Comparison of ENCODE assay signal across 9 cellular contexts in genomic region chr17:68198931-68199836, GRCh38. TPM values are rescaled to one million over a fixed set of nuclear protein-coding genes. Genes with fewer than 3 reads are reported as not detected.
DNase-seq lines count a peak whose midpoint lies in the region; ATAC-seq and TF ChIP-seq lines count a peak whose summit lies in the region.
"Had no signal": no experiment of that assay in that cellular context is flagged by ENCODE, and none has a peak within 500 bp of the region (broad histone marks: within the 10 kb centered on the region; RNA-seq: fewer than 3 reads in every experiment).

No MANE protein-coding gene starts in this region.

- intact Hi-C loops in activated CD4-positive, alpha-beta T cell treated with anti-CD3 and anti-CD28 coated beads for 36 hours (cut with DNase I, micrococcal nuclease), result loop anchor here (2.0 kb wide), 2 partner anchors 14 to 16 kb away; no protein-coding TSS in a partner anchor

- H3K79me2 ChIP-seq in Karpas-422 (ENCODE audit: low read length), result no peaks in the 10 kb centered on the region

- CTCF ChIA-PET in activated CD4-positive, alpha-beta T cell treated with anti-CD3 and anti-CD28 coated beads for 36 hours (lab: Charles Lee), result interaction anchor here (0.7 to 3.4 kb wide), 10 partner anchors 9 to 263 kb away, joined by 3 to 67 read pairs (median 10); no protein-coding TSS in a partner anchor
- CTCF ChIA-PET in activated CD4-positive, alpha-beta T cell treated with anti-CD3 and anti-CD28 coated beads, Interleukin-2, amount 10 ng/mL, durations not matched to agents 7 days and 5 days (lab: Charles Lee), result interaction anchor here (1.0 to 4.1 kb wide), 9 partner anchors 14 to 311 kb away, joined by 3 to 30 read pairs (median 3); no protein-coding TSS in a partner anchor

- no peak overlapping the region for H3K27ac ChIP-seq in Karpas-422 (ENCODE audit: low read length)
- H3K27ac ChIP-seq: SJSA1 had no signal

- peak; percentile 33 for ATAC-seq in activated CD4-positive, alpha-beta T cell treated with anti-CD3 and anti-CD28 coated beads for 36 hours
- ATAC-seq in HG03045 (IDR thresholded peaks at IDR 0.05; ENCODE audit: unreplicated experiment), result no peak

- no peak overlapping the region for H3K4me2 ChIP-seq in Karpas-422 (ENCODE audit: low read depth, low read length, poor library complexity, severe bottlenecking)

- no peaks in the 10 kb centered on the region for H4K20me1 ChIP-seq in Karpas-422 (ENCODE audit: insufficient read depth, low read depth, low read length)

- H3K9me2 ChIP-seq in Karpas-422 (replicated peaks; ENCODE audit: insufficient read depth, low read length), result no peaks in the 10 kb centered on the region

- peaks cover 33% of the 10 kb centered on the region for H3K27me3 Mint-ChIP-seq in activated CD4-positive, alpha-beta T cell treated with anti-CD3 and anti-CD28 coated beads for 36 hours
- peaks cover 52% of the 10 kb centered on the region for H3K27me3 Mint-ChIP-seq in activated CD4-positive, alpha-beta T cell treated with anti-CD3 and anti-CD28 coated beads, Interleukin-2, amount 10 ng/mL, durations not matched to agents 7 days and 5 days

- H3K4me1 ChIP-seq in Karpas-422 (ENCODE audit: low read length) (peaks cover 43% of the 10 kb centered on the region), BE2C (no peaks in the 10 kb centered on the region)

- H3K4me3 ChIP-seq in Karpas-422 (ENCODE audit: low read length) (no peak overlapping the region), BE2C (ENCODE audit: low read depth, low read length) (no peak overlapping the region)
- H3K4me3 ChIP-seq: SJSA1 had no signal

- H3K36me3 ChIP-seq in Karpas-422 (ENCODE audit: insufficient read depth, low read length), result no peaks in the 10 kb centered on the region
- no peaks in the 10 kb centered on the region for H3K36me3 ChIP-seq in BE2C
- H3K36me3 ChIP-seq: SJSA1 had no signal

- H3K4me3 Mint-ChIP-seq in activated CD4-positive, alpha-beta T cell treated with anti-CD3 and anti-CD28 coated beads for 36 hours, result peak overlapping the region; percentile 73
- H3K4me3 Mint-ChIP-seq in activated CD4-positive, alpha-beta T cell treated with anti-CD3 and anti-CD28 coated beads, Interleukin-2, amount 10 ng/mL, durations not matched to agents 7 days and 5 days, result peak overlapping the region; percentile 74

- H2AFZ ChIP-seq in Karpas-422 (ENCODE audit: low read length), result no peak overlapping the region

- no peak for TF ChIP-seq CTCF in BE2C (IDR thresholded peaks at IDR 0.05; ENCODE audit: low read depth, low read length)

- H3K9me3 Mint-ChIP-seq in activated CD4-positive, alpha-beta T cell treated with anti-CD3 and anti-CD28 coated beads for 36 hours (ENCODE audit: low read depth), result no peaks in the 10 kb centered on the region
- H3K9me3 Mint-ChIP-seq in activated CD4-positive, alpha-beta T cell treated with anti-CD3 and anti-CD28 coated beads, Interleukin-2, amount 10 ng/mL, durations not matched to agents 7 days and 5 days, result no peaks in the 10 kb centered on the region

- H3K27ac Mint-ChIP-seq in activated CD4-positive, alpha-beta T cell treated with anti-CD3 and anti-CD28 coated beads for 36 hours, result no peak overlapping the region
- peak overlapping the region; percentile 74 for H3K27ac Mint-ChIP-seq in activated CD4-positive, alpha-beta T cell treated with anti-CD3 and anti-CD28 coated beads, Interleukin-2, amount 10 ng/mL, durations not matched to agents 7 days and 5 days

- H3K9me3 ChIP-seq in Karpas-422 (ENCODE audit: low read length) (no peaks in the 10 kb centered on the region), BE2C (no peaks in the 10 kb centered on the region)

- POLR2A ChIA-PET in activated CD4-positive, alpha-beta T cell treated with anti-CD3 and anti-CD28 coated beads for 36 hours (lab: Charles Lee), result interaction anchor here (1.4 to 1.5 kb wide), 2 partner anchors 18 kb away, joined by 3 to 7 read pairs; no protein-coding TSS in a partner anchor
- POLR2A ChIA-PET in activated CD4-positive, alpha-beta T cell treated with anti-CD3 and anti-CD28 coated beads, Interleukin-2, amount 10 ng/mL, durations not matched to agents 7 days and 5 days (lab: Charles Lee), result no interaction called here

- H3K36me3 Mint-ChIP-seq in activated CD4-positive, alpha-beta T cell treated with anti-CD3 and anti-CD28 coated beads for 36 hours (ENCODE audit: low read depth), result no peaks in the 10 kb centered on the region
- H3K36me3 Mint-ChIP-seq in activated CD4-positive, alpha-beta T cell treated with anti-CD3 and anti-CD28 coated beads, Interleukin-2, amount 10 ng/mL, durations not matched to agents 7 days and 5 days (ENCODE audit: low read depth), result no peaks in the 10 kb centered on the region

- H3K4me1 Mint-ChIP-seq in activated CD4-positive, alpha-beta T cell treated with anti-CD3 and anti-CD28 coated beads for 36 hours, result peaks cover 25% of the 10 kb centered on the region
- H3K4me1 Mint-ChIP-seq in activated CD4-positive, alpha-beta T cell treated with anti-CD3 and anti-CD28 coated beads, Interleukin-2, amount 10 ng/mL, durations not matched to agents 7 days and 5 days, result peaks cover 41% of the 10 kb centered on the region

- no peaks in the 10 kb centered on the region for H3K27me3 ChIP-seq in Karpas-422 (ENCODE audit: low read length)
- peaks cover 61% of the 10 kb centered on the region for H3K27me3 ChIP-seq in BE2C

- H3K9ac ChIP-seq in Karpas-422 (ENCODE audit: low read length), result no peak overlapping the region

- DNase-seq in activated CD4-positive, alpha-beta T cell treated with anti-CD3 and anti-CD28 coated beads for 36 hours, result peak; percentile 64
- DNase-seq in activated CD4-positive, alpha-beta T cell treated with anti-CD3 and anti-CD28 coated beads for 1 hour, result no peak
- DNase-seq in activated CD4-positive, alpha-beta T cell treated with anti-CD3 and anti-CD28 coated beads, Interleukin-2, amount 10 ng/mL, durations not matched to agents 7 days and 5 days, result peak; percentile 42
- peak; percentile 56 for DNase-seq in germinal center (ENCODE audit: low spot score)
- DNase-seq in stimulated activated CD8-positive, alpha-beta memory T cell treated with anti-CD3 and anti-CD28 coated beads, Interleukin-4, amount 100 ng/mL, for 48 hours, result peak; percentile 65
- DNase-seq in Karpas-422, result no peak
- DNase-seq in BE2C, result no peak

RNA-seq across cellular contexts. Expression of gene AMZ2, which starts 48.7 kb away (rescaled TPM):
- total RNA-seq in activated CD4-positive, alpha-beta T cell treated with anti-CD3 and anti-CD28 coated beads for 36 hours, result 100 to 1,000 TPM; 119 to 150 TPM
- total RNA-seq in activated CD4-positive, alpha-beta T cell treated with anti-CD3 and anti-CD28 coated beads, Interleukin-2, amount 10 ng/mL, durations not matched to agents 7 days and 5 days, result 10 to 100 TPM; 72.5 to 82.3 TPM
- 66.7 and 136 TPM in 2 replicates for total RNA-seq in Karpas-422 (2014; rRNA removed; shearing (Covaris generic); ENCODE audit: low replicate concordance)
- polyA plus RNA-seq in BE2C (2012; ENCODE audit: insufficient read depth, insufficient read length, low read depth), result 64.2 TPM

Comparison
In these comparisons a context has a peak if more than half of its experiments do, and no peak if none do; other contexts are left out.
1. DNase-seq: peak in activated CD4-positive, alpha-beta T cell treated with anti-CD3 and anti-CD28 coated beads for 36 hours (single experiment), activated CD4-positive, alpha-beta T cell treated with anti-CD3 and anti-CD28 coated beads, Interleukin-2, amount 10 ng/mL, durations not matched to agents 7 days and 5 days (single experiment), germinal center (single experiment) and stimulated activated CD8-positive, alpha-beta memory T cell treated with anti-CD3 and anti-CD28 coated beads, Interleukin-4, amount 100 ng/mL, for 48 hours (single experiment); none in activated CD4-positive, alpha-beta T cell treated with anti-CD3 and anti-CD28 coated beads for 1 hour (single experiment), Karpas-422 (single experiment) and BE2C (single experiment).